In genomic region chr7:151032936-151033863, GRCh38 we compare ENCODE assay signal across 1 cellular context.
TF ChIP-seq lines count a peak whose summit lies in the region.

No MANE protein-coding gene starts in this region.

TF ChIP-seq in HepG2, 621 proteins besides CTCF, POLR2A, EP300 and RAD21:
- peak; percentile 13; the same call in 1 of the 2 replicates for TF ChIP-seq STAG1 (CRISPR knock-in tag; IDR thresholded peaks at IDR 0.05)
- TF ChIP-seq ZBTB8A (CRISPR knock-in tag; IDR thresholded peaks at IDR 0.05; ENCODE audit: borderline replicate concordance, low read depth): no peak
